ENCODE assay signal across 1 cellular context in the genomic region with DNA sequence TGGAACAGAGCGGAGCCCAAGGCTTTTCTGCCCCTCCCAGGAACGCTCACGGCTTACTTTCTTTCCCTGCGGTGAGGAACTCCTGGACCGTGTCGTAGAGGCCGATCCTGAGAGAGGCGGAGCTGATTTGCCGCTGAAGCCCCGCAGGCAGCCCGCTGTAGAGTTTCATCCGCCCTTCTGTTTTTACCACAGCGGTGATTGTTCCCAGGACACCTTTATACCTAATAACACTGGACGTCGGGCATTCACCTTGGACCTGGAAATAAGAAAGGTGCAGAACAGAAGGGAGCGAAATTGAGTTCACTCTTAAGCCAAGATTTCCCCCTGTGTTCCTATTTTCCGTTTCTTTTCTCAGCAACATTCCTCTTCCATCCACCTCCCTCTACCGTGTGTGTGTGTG.
TF ChIP-seq lines count a peak whose summit lies in the region.

No MANE protein-coding gene starts in this region.

TF ChIP-seq in IMR-90, 13 proteins besides CTCF, POLR2A, EP300 and RAD21:
- TF ChIP-seq MXI1 (IDR thresholded peaks at IDR 0.05; ENCODE audit: borderline replicate concordance, low read depth, low read length) (no peak), BHLHE40 (IDR thresholded peaks at IDR 0.05; ENCODE audit: low read depth, low read length) (no peak), SMC3 (IDR thresholded peaks at IDR 0.05; ENCODE audit: low read depth, low read length) (no peak), RFX5 (IDR thresholded peaks at IDR 0.05; ENCODE audit: low read depth, low read length) (no peak), MAFK (IDR thresholded peaks at IDR 0.05; ENCODE audit: low read depth, low read length) (no peak), CHD1 (IDR thresholded peaks at IDR 0.05; ENCODE audit: low read depth, low read length) (no peak), FOS (IDR thresholded peaks at IDR 0.05; ENCODE audit: low read depth, low read length) (no peak), RCOR1 (IDR thresholded peaks at IDR 0.05; ENCODE audit: insufficient replicate concordance, low read length) (no peak), NFE2L2 (IDR thresholded peaks at IDR 0.05; ENCODE audit: low read depth, low read length) (no peak), MAZ (IDR thresholded peaks at IDR 0.05; ENCODE audit: borderline replicate concordance, low read depth, low read length) (no peak), CEBPB (IDR thresholded peaks at IDR 0.05; ENCODE audit: low read depth, low read length) (no peak)
- TF ChIP-seq, protein P1, sequence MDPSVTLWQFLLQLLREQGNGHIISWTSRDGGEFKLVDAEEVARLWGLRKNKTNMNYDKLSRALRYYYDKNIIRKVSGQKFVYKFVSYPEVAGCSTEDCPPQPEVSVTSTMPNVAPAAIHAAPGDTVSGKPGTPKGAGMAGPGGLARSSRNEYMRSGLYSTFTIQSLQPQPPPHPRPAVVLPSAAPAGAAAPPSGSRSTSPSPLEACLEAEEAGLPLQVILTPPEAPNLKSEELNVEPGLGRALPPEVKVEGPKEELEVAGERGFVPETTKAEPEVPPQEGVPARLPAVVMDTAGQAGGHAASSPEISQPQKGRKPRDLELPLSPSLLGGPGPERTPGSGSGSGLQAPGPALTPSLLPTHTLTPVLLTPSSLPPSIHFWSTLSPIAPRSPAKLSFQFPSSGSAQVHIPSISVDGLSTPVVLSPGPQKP (IDR thresholded peaks at IDR 0.05; ENCODE audit: borderline replicate concordance, low read depth, low read length) = no peak
- TF ChIP-seq, protein P2, sequence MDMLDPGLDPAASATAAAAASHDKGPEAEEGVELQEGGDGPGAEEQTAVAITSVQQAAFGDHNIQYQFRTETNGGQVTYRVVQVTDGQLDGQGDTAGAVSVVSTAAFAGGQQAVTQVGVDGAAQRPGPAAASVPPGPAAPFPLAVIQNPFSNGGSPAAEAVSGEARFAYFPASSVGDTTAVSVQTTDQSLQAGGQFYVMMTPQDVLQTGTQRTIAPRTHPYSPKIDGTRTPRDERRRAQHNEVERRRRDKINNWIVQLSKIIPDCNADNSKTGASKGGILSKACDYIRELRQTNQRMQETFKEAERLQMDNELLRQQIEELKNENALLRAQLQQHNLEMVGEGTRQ (IDR thresholded peaks at IDR 0.05; ENCODE audit: low read depth, low read length) = no peak
